Comparison of ENCODE assay signal across 21 cellular contexts in the genomic region with DNA sequence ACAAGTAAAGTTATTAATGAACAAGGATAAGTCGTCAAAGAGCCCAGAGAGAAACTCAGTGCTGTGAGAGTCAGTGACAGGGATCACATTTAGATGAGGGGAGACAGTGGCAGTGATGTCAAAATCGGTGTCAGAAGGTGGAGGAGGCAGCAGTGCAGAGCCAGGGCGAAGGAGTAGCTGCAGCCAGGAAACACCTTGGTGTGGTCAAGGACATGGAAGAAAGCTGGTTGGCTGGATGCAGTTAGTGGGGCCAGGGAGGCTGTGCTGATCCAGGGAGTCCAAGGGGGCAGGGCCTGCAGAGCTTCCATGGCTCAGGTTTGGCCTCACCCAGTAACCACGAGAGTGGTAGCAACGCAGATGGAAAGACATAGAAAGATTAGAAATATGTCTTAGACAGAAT. TPM values are rescaled to one million over a fixed set of nuclear protein-coding genes. Genes with fewer than 3 reads are reported as not detected.
A peak's percentile ranks its signal among the peaks of the same experiment; 100 is the strongest.
DNase-seq lines count a peak whose midpoint lies in the region; ATAC-seq, FAIRE-seq and TF ChIP-seq lines count a peak whose summit lies in the region.
"Had no signal": no experiment of that assay in that cellular context is flagged by ENCODE, and none has a peak within 500 bp of the region (broad histone marks: within the 10 kb centered on the region; RNA-seq: fewer than 3 reads in every experiment).

No MANE protein-coding gene starts in this region.

- H4K91ac ChIP-seq in H1 (replicated peaks; ENCODE audit: insufficient read length, low read length), result no peak overlapping the region

- no TSS peak for BruUV-seq in PC-3 (replicated peaks; lab: Mats Ljungman, UMichigan)

- intact Hi-C loops in PC-3 (cut with micrococcal nuclease) (no loop called here), pancreas (cut with DNase I) (no loop called here)

- no peaks in the 10 kb centered on the region for H3K27me3 ChIP-seq in PC-3 (ENCODE audit: low read length)
- H3K27me3 ChIP-seq in H1 (replicated peaks in 1 of 4; ENCODE audit: control insufficient read depth in 3 of 4, extremely low read depth in 1 of 4, insufficient read depth in 3 of 4, low read length in 3 of 4), result no peaks in the 10 kb centered on the region
- H3K27me3 ChIP-seq in pancreas, result no peaks in the 10 kb centered on the region
- no peaks in the 10 kb centered on the region for H3K27me3 ChIP-seq in small intestine (ENCODE audit: control insufficient read depth in 2 of 2, insufficient read depth in 2 of 2, low read length in 2 of 2)

- ATAC-seq in PC-3, result no peak
- peak in 1 of 4 donors; percentile 4 for ATAC-seq in pancreas
- ATAC-seq in GM19023 (IDR thresholded peaks at IDR 0.05; ENCODE audit: unreplicated experiment), result no peak
- ATAC-seq: GM23338 had no signal

- H2BK15ac ChIP-seq in H1 (ENCODE audit: low read length), result no peak overlapping the region

- H2AK5ac ChIP-seq in H1 (ENCODE audit: low read depth, low read length), result no peak overlapping the region

- H3K9ac ChIP-seq in PC-3 (ENCODE audit: low read length), result peak overlapping the region; percentile 70
- no peak overlapping the region for H3K9ac ChIP-seq in H1 (replicated peaks in 1 of 4; ENCODE audit: extremely low read depth in 1 of 4, low read depth in 3 of 4, low read length in 3 of 4)

- H3K23me2 ChIP-seq in H1 (ENCODE audit: low read depth, low read length), result no peaks in the 10 kb centered on the region

- peaks cover 7% of the 10 kb centered on the region for H3F3A ChIP-seq in PC-3 (ENCODE audit: low read length, unreplicated experiment)

- no peak overlapping the region for H3K14ac ChIP-seq in H1 (ENCODE audit: insufficient read length)

- H3K4me3 ChIP-seq in PC-3 (ENCODE audit: low read length) (no peak overlapping the region; the same call in 1 of the 2 replicates), H1 (ENCODE audit: extremely low read depth in 1 of 4, insufficient read depth in 2 of 4, low read depth in 3 of 4, low read length in 4 of 4) (no peak overlapping the region), pancreas (no peak overlapping the region), small intestine (ENCODE audit: low read depth in 1 of 2, low read length in 2 of 2) (no peak overlapping the region)
- H3K4me3 ChIP-seq: GM23338 had no signal

- H3K18ac ChIP-seq in H1 (ENCODE audit: extremely low read depth, low read length), result no peak overlapping the region

- H2BK120ac ChIP-seq in H1 (replicated peaks; ENCODE audit: low read depth, low read length), result no peak overlapping the region

- no peak for TF ChIP-seq RAD21 in H1 (IDR thresholded peaks at IDR 0.05 in 1 of 2, conservative IDR thresholded peaks at IDR 0.05 in 1 of 2; ENCODE audit: low read depth in 2 of 2, low read length in 2 of 2)

- no peak for TF ChIP-seq POLR2A in H1 (IDR thresholded peaks at IDR 0.05; ENCODE audit: control extremely low read depth in 1 of 2, low read depth in 2 of 2, low read length in 2 of 2)

- no peak overlapping the region for H2BK12ac ChIP-seq in H1 (ENCODE audit: low read depth, low read length)

- TF ChIP-seq EP300 in H1 (IDR thresholded peaks at IDR 0.05; ENCODE audit: borderline replicate concordance in 1 of 2, low read depth in 2 of 2, low read length in 2 of 2), result no peak

- H3K36me3 ChIP-seq in PC-3 (ENCODE audit: low read depth, low read length) (no peaks in the 10 kb centered on the region), H1 (ENCODE audit: control insufficient read depth in 2 of 4, insufficient read depth in 4 of 4, low read length in 3 of 4) (no peaks in the 10 kb centered on the region), pancreas (no peaks in the 10 kb centered on the region), small intestine (ENCODE audit: control insufficient read depth in 2 of 2, insufficient read depth in 2 of 2, low read length in 2 of 2) (no peaks in the 10 kb centered on the region)

- no peak overlapping the region for H3K4ac ChIP-seq in H1 (replicated peaks; ENCODE audit: insufficient read length, low read depth, low read length)

- CTCF ChIA-PET in PC-3 (lab: Charles Lee), result no interaction called here
- CTCF ChIA-PET in H1 (lab: Charles Lee; ENCODE audit: partially characterized antibody), result interaction anchor here (1.6 kb wide), 1 partner anchor 10 kb away, joined by 3 read pairs; no protein-coding TSS in a partner anchor

- no peak overlapping the region for H4K5ac ChIP-seq in H1 (ENCODE audit: insufficient read length, low read depth, low read length)

- no peak overlapping the region for H3K23ac ChIP-seq in H1 (ENCODE audit: insufficient read length)

- DNase-seq in PC-3 (no peak), H1 (ENCODE audit: low read depth in 1 of 2, low spot score in 2 of 2) (no peak), pancreas (no peak), iPS-NIHi7 (ENCODE audit: extremely low spot score) (no peak), small intestine (no peak)
- DNase-seq: AML-193; CD4-positive, alpha-beta T cell; DMS79 treated with DMSO at 0.1 percent for 48 hours; KG1; NCI-H1092 treated with DMSO at 0.1 percent for 48 hours; NCI-H187; NCI-H446; NCI-H774; SHP77 had no signal

- H3K27ac ChIP-seq in C4-2B, result peak overlapping the region; percentile 64
- peak overlapping the region; percentile 96 for H3K27ac ChIP-seq in PC-3 (ENCODE audit: low read length)
- H3K27ac ChIP-seq in H1 (ENCODE audit: low read depth, low read length), result no peak overlapping the region
- H3K27ac ChIP-seq in pancreas, result peak overlapping the region; percentile 19 to 81 (median 67)
- H3K27ac ChIP-seq in small intestine (ENCODE audit: low read depth in 1 of 2, low read length in 1 of 2), result no peak overlapping the region
- H3K27ac ChIP-seq: HL-60 had no signal

- FAIRE-seq in H1 (lab: Jason Lieb, UNC) (no peak), pancreas (lab: Jason Lieb, UNC) (no peak), small intestine (lab: Jason Lieb, UNC) (no peak)
- FAIRE-seq: D721Med, G401.6, RCC 7860 had no signal

- peaks cover 46% of the 10 kb centered on the region for H3K4me1 ChIP-seq in PC-3 (ENCODE audit: insufficient read depth, low read length)
- H3K4me1 ChIP-seq in H1 (replicated peaks in 1 of 4; ENCODE audit: control insufficient read depth in 3 of 4, insufficient read depth in 4 of 4, low read length in 3 of 4), result no peaks in the 10 kb centered on the region
- peaks cover 19 to 32% (median 26%) of the 10 kb centered on the region in 3 donors for H3K4me1 ChIP-seq in pancreas
- no peaks in the 10 kb centered on the region for H3K4me1 ChIP-seq in small intestine (ENCODE audit: control insufficient read depth in 2 of 2, insufficient read depth in 1 of 2, low read depth in 1 of 2, low read length in 1 of 2)

- no peak overlapping the region for H2BK5ac ChIP-seq in H1 (ENCODE audit: low read depth, low read length)

- TF ChIP-seq CTCF in C4-2B (conservative IDR thresholded peaks at IDR 0.05), result no peak
- TF ChIP-seq CTCF in PC-3 (conservative IDR thresholded peaks at IDR 0.05; ENCODE audit: low read depth, low read length), result no peak
- no peak for TF ChIP-seq CTCF in H1 (IDR thresholded peaks at IDR 0.05; ENCODE audit: control extremely low read depth in 1 of 3, insufficient read depth in 1 of 3, low read depth in 1 of 3, low read length in 3 of 3)
- no peak for TF ChIP-seq CTCF in pancreas (IDR thresholded peaks at IDR 0.05)

- H3K9me2 ChIP-seq in PC-3 (replicated peaks; ENCODE audit: low read length), result no peaks in the 10 kb centered on the region

- POLR2A ChIA-PET in PC-3 (lab: Charles Lee; ENCODE audit: unreplicated experiment), result no interaction called here
- POLR2A ChIA-PET in H1 (lab: Charles Lee; ENCODE audit: partially characterized antibody), result no interaction called here

- no peak overlapping the region for H2AFZ ChIP-seq in PC-3 (ENCODE audit: low read length)
- 0 out of 2 replicates have a peak overlapping the region, but pooled peaks have one; percentile 18 for H2AFZ ChIP-seq in H1 (ENCODE audit: low read length)
- H2AFZ ChIP-seq: GM23338 had no signal

- H3K79me2 ChIP-seq in PC-3 (ENCODE audit: low read length) (no peaks in the 10 kb centered on the region), H1 (ENCODE audit: control insufficient read depth in 1 of 2, insufficient read depth in 2 of 2, low read length in 2 of 2) (no peaks in the 10 kb centered on the region)

- 88% methylated on average over 5 of the region's 5 CpGs; no CpG with 5 or more reads in 1 of the 2 experiments for WGBS in H1 (ENCODE audit: extremely low coverage in 1 of 2, insufficient coverage in 1 of 2, insufficient read length in 1 of 2, insufficient replicate concordance in 2 of 2, low coverage in 1 of 2, low lambda C conversion rate in 2 of 2, missing lambda C conversion rate in 1 of 2), 2 experiments
- WGBS in pancreas, 2 donors, result 63 to 66% methylated on average over 5 of the region's 5 CpGs
- WGBS in small intestine, 3 donors, result 76 to 77% (median 76%) methylated on average over 5 of the region's 5 CpGs

- no peak overlapping the region for H4K8ac ChIP-seq in H1 (ENCODE audit: extremely low read depth, insufficient read depth, low read length)

- H3K56ac ChIP-seq in H1 (replicated peaks; ENCODE audit: insufficient read length, low read depth, low read length), result no peak overlapping the region

- no peaks in the 10 kb centered on the region for H3K79me1 ChIP-seq in H1 (ENCODE audit: low read depth, low read length)

- H3K9me3 ChIP-seq in PC-3 (ENCODE audit: low read length) (no peaks in the 10 kb centered on the region), H1 (ENCODE audit: insufficient read depth in 2 of 2, low read depth in 1 of 2, low read length in 1 of 2) (no peaks in the 10 kb centered on the region), pancreas (no peaks in the 10 kb centered on the region), small intestine (ENCODE audit: control insufficient read depth, low read depth) (no peaks in the 10 kb centered on the region)

- H3K4me2 ChIP-seq in PC-3 (ENCODE audit: low read length), result peak overlapping the region; percentile 81
- no peak overlapping the region for H3K4me2 ChIP-seq in H1 (ENCODE audit: insufficient read depth in 1 of 2, low read depth in 2 of 2, low read length in 2 of 2)
- H3K4me2 ChIP-seq: GM23338 had no signal

- H4K20me1 ChIP-seq in PC-3 (ENCODE audit: low read length) (no peaks in the 10 kb centered on the region), H1 (replicated peaks in 1 of 2; ENCODE audit: control insufficient read depth in 1 of 2, insufficient read depth in 2 of 2, low read length in 2 of 2) (no peaks in the 10 kb centered on the region)

- no peak overlapping the region for H2BK20ac ChIP-seq in H1 (ENCODE audit: low read length)

RNA-seq across cellular contexts. Expression of a gene that starts 50.7 kb away (rescaled TPM):
- total RNA-seq in PC-3 (2014; rRNA removed), result 118 and 130 TPM in 2 replicates
- 2.6 and 3.3 TPM in 2 replicates for total RNA-seq in H1 (2021; fragmentation: NEBNext Ultra II Directional; extraction: Animal tissue kit (Norgen Biotek cat#: 25700))
- polyA plus RNA-seq in H1 (2011; rRNA removed), result 6.9 and 8.2 TPM in 2 replicates
- 4.8 TPM for polyA plus RNA-seq in H1 (2011; cell fraction: cytosol; rRNA removed)
- polyA plus RNA-seq in H1 (2011; cell fraction: nucleus; rRNA removed), result 4.8 TPM
- 4.1 to 5.4 TPM (median 4.3 TPM) in 4 replicates for polyA plus RNA-seq in H1 (2012, experiment 1 of 2)
- polyA plus RNA-seq in H1 (2012, experiment 2 of 2), result 3.7 TPM
- 1.9 TPM for polyA plus RNA-seq in H1 (2013, experiment 1 of 2)
- polyA plus RNA-seq in H1 (2013, experiment 2 of 2), result 2.3 TPM
- 6.0 TPM in 2 replicates for polyA minus RNA-seq in H1 (2011; rRNA and poly(A)+ RNA removed)
- 3.7 TPM for polyA minus RNA-seq in H1 (2011; cell fraction: cytosol; rRNA and poly(A)+ RNA removed)
- 7.1 TPM for polyA minus RNA-seq in H1 (2011; cell fraction: nucleus; rRNA and poly(A)+ RNA removed)
- 1 to 10 TPM in 4 of 6 donors, under 1 TPM in 2; 0.43 to 2.7 (median 1.1) TPM for total RNA-seq in pancreas
- polyA plus RNA-seq in pancreas, result under 1 TPM; 0.27 to 0.80 TPM
- 1 to 10 TPM in 1 of 3 donors, not detected in 2; 3.0 TPM for polyA plus RNA-seq in small intestine
- total RNA-seq: CD4-positive, alpha-beta T cell had no signal

Comparison
In these comparisons a context has a peak if more than half of its experiments do, and no peak if none do; other contexts are left out.
1. H3K27ac ChIP-seq: peak in C4-2B (single experiment), PC-3 (single experiment) and pancreas (4 of 4); none in H1 (single experiment) and small intestine (0 of 2).
2. RNA of a gene that starts 50.7 kb away (total RNA-seq): 118 to 130 TPM in PC-3; 2.6 to 3.3 TPM in H1 and 0.43 to 2.7 TPM in pancreas; every median in the first group is over 10 times any median in the second.